8 cellular contexts compared by ENCODE assay signal in the genomic region with DNA sequence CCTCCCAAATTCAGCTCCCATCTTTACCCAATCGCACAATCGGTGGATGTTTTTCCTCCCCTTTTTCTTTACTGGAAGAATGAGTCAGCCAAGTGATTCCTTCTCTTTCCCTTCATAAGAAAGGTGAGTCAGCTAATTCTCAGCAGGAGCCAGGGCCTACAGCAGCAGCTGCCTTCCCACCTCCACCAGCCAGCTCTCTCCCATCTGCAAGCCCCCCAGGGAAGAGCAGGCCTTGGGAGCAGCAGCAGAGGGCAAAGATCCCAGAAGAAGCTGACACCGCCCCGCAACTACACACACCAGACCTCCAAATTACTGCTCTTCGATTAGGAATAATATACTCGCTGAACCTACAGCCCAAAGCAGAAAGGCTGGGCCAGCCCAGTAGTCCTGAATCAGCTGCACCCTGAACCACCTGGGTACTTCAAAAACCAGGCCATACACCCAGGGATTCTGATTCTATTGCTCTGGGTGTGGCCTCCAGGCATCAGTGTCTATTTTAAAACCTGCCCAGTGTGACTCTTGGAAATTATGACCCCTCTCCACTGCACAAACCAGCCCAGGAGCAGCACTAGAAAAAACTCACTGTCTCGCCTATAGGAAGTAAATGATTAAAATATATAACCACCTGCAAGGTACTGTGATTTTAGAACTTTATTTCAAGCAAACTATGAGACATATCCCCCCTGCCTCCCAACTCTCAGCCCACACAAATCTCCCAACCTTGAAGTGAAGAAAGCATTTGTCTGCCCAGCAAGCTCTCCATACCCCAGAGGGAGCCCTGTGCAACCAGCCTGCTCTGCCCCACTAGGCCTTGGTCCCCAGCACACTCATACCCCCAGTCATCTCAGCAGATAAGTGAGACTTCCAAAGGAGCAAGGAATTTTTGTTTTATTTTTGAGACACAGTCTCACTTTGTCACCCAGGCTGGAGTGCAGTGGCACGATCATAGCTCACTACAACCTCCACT. TPM values are rescaled to one million over a fixed set of nuclear protein-coding genes. Genes with fewer than 3 reads are reported as not detected.
DNase-seq lines count a peak whose midpoint lies in the region; ATAC-seq and TF ChIP-seq lines count a peak whose summit lies in the region.

No MANE protein-coding gene starts in this region.

- peak overlapping the region; percentile 68 to 94 (median 78) for H3K27ac Mint-ChIP-seq in nephron

- no peak for ATAC-seq in HG02798 (IDR thresholded peaks at IDR 0.05; ENCODE audit: poor library complexity, unreplicated experiment)
- ATAC-seq in activated CD4-positive, CD25-positive, alpha-beta regulatory T cell treated with anti-CD3 and anti-CD28 coated beads, Interleukin-2, amount 50 U/mL, for 24 hours, result no peak

- peak; percentile 76 for DNase-seq in Caki2 (ENCODE audit: low read depth)
- peak; percentile 83 for DNase-seq in M059J (ENCODE audit: low read depth)
- DNase-seq in dedifferentiated amniotic fluid mesenchymal stem cell (ENCODE audit: extremely low spot score), result peak; percentile 63
- DNase-seq in ureter (ENCODE audit: low spot score), result no peak
- DNase-seq in NCI-H2029 (lab: John Stamatoyannopoulos, UW), result no peak

- H3K4me3 Mint-ChIP-seq in nephron, result no peak overlapping the region

- H3K36me3 Mint-ChIP-seq in nephron (ENCODE audit: low read depth), result peaks cover 18% of the 10 kb centered on the region

- H3K4me1 Mint-ChIP-seq in nephron, result peaks cover 23% of the 10 kb centered on the region

- no peaks in the 10 kb centered on the region for H3K9me3 Mint-ChIP-seq in nephron

- H3K27me3 Mint-ChIP-seq in nephron (ENCODE audit: low read depth), result peaks cover 3% of the 10 kb centered on the region

- in situ Hi-C loops in Caki2 (cut with HindIII; ENCODE audit: low pct_unique_long_range_greater_than_20kb, low sequenced_read_pairs), result no loop called here

- TF ChIP-seq CTCF in nephron (IDR thresholded peaks at IDR 0.05; ENCODE audit: unreplicated experiment in 3 of 3), result no peak

RNA-seq across cellular contexts. Expression of gene SFXN5, which starts 7.3 kb away (rescaled TPM):
- total RNA-seq in Caki2 (2014; rRNA removed; shearing (Covaris generic); ENCODE audit: low replicate concordance), result 8.6 and 13.8 TPM in 2 replicates
- total RNA-seq in M059J (2014; rRNA removed; shearing (Covaris generic)), result 7.9 and 17.3 TPM in 2 replicates
- 28.6 TPM for total RNA-seq in ureter

RNA-seq across cellular contexts. Expression of gene RAB11FIP5, which starts 48.6 kb away (rescaled TPM):
- total RNA-seq in Caki2 (2014; rRNA removed; shearing (Covaris generic); ENCODE audit: low replicate concordance), result 31.2 and 42.6 TPM in 2 replicates
- 19.4 and 40.8 TPM in 2 replicates for total RNA-seq in M059J (2014; rRNA removed; shearing (Covaris generic))
- total RNA-seq in ureter, result 26.1 TPM

Comparison
In these comparisons a context has a peak if more than half of its experiments do, and no peak if none do; other contexts are left out.
1. DNase-seq: peak in Caki2 (single experiment), M059J (single experiment) and dedifferentiated amniotic fluid mesenchymal stem cell (single experiment); none in ureter (single experiment) and NCI-H2029 (single experiment).